ENCODE assay signal across 1 cellular context in the genomic region with DNA sequence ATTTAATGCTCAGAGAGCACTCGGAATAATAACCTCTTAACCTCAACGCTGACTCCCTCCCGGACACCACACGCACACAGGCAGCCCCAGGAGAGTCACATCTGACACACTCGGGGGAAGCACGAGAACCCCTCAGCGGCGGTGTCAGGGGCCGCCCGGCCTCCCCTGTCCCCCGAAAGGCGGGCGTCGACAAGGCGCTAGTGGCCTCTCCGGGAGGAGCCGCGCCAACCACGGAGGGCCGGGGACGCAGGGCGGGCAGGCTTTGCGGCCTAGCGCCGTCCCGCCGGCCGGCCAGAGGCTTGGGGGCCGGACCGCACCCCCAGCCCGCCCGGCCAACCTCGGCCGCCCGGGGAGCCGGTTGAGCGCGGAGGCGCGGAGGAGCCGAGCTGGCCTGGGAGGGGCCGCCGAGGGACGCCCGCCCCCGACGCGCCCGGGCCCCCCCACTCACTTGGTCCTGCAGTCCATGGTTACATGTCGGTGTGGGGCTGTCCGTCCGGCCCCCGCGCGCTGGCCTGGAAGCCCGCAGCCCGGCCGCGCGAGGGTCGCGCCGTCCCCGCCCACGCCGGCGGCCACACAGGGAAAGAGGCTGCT.
TF ChIP-seq lines count a peak whose summit lies in the region.

No MANE protein-coding gene starts in this region.

TF ChIP-seq in GM23338, 12 proteins besides CTCF, POLR2A, EP300 and RAD21 (continued from another document):
- TF ChIP-seq, protein P1, sequence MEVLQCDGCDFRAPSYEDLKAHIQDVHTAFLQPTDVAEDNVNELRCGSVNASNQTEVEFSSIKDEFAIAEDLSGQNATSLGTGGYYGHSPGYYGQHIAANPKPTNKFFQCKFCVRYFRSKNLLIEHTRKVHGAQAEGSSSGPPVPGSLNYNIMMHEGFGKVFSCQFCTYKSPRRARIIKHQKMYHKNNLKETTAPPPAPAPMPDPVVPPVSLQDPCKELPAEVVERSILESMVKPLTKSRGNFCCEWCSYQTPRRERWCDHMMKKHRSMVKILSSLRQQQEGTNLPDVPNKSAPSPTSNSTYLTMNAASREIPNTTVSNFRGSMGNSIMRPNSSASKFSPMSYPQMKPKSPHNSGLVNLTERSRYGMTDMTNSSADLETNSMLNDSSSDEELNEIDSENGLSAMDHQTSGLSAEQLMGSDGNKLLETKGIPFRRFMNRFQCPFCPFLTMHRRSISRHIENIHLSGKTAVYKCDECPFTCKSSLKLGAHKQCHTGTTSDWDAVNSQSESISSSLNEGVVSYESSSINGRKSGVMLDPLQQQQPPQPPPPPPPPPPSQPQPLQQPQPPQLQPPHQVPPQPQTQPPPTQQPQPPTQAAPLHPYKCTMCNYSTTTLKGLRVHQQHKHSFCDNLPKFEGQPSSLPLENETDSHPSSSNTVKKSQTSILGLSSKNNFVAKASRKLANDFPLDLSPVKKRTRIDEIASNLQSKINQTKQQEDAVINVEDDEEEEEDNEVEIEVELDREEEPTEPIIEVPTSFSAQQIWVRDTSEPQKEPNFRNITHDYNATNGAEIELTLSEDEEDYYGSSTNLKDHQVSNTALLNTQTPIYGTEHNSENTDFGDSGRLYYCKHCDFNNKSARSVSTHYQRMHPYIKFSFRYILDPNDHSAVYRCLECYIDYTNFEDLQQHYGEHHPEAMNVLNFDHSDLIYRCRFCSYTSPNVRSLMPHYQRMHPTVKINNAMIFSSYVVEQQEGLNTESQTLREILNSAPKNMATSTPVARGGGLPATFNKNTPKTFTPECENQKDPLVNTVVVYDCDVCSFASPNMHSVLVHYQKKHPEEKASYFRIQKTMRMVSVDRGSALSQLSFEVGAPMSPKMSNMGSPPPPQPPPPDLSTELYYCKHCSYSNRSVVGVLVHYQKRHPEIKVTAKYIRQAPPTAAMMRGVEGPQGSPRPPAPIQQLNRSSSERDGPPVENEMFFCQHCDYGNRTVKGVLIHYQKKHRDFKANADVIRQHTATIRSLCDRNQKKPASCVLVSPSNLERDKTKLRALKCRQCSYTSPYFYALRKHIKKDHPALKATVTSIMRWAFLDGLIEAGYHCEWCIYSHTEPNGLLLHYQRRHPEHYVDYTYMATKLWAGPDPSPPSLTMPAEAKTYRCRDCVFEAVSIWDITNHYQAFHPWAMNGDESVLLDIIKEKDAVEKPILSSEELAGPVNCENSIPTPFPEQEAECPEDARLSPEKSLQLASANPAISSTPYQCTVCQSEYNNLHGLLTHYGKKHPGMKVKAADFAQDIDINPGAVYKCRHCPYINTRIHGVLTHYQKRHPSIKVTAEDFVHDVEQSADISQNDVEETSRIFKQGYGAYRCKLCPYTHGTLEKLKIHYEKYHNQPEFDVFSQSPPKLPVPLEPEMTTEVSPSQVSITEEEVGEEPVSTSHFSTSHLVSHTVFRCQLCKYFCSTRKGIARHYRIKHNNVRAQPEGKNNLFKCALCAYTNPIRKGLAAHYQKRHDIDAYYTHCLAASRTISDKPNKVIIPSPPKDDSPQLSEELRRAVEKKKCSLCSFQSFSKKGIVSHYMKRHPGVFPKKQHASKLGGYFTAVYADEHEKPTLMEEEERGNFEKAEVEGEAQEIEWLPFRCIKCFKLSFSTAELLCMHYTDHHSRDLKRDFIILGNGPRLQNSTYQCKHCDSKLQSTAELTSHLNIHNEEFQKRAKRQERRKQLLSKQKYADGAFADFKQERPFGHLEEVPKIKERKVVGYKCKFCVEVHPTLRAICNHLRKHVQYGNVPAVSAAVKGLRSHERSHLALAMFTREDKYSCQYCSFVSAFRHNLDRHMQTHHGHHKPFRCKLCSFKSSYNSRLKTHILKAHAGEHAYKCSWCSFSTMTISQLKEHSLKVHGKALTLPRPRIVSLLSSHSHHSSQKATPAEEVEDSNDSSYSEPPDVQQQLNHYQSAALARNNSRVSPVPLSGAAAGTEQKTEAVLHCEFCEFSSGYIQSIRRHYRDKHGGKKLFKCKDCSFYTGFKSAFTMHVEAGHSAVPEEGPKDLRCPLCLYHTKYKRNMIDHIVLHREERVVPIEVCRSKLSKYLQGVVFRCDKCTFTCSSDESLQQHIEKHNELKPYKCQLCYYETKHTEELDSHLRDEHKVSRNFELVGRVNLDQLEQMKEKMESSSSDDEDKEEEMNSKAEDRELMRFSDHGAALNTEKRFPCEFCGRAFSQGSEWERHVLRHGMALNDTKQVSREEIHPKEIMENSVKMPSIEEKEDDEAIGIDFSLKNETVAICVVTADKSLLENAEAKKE (CRISPR knock-in tag; IDR thresholded peaks at IDR 0.05), result no peak
- no peak for TF ChIP-seq REST (IDR thresholded peaks at IDR 0.05; ENCODE audit: unreplicated experiment)
- no peak for TF ChIP-seq EZH2phosphoT487 (IDR thresholded peaks at IDR 0.05; ENCODE audit: unreplicated experiment)
- TF ChIP-seq EZH2 (IDR thresholded peaks at IDR 0.05; ENCODE audit: low read depth, unreplicated experiment), result no peak
- no peak for TF ChIP-seq CREB1 (CRISPR knock-in tag; IDR thresholded peaks at IDR 0.05; ENCODE audit: low read depth)
- TF ChIP-seq NANOG (IDR thresholded peaks at IDR 0.05; ENCODE audit: borderline replicate concordance), result no peak
- TF ChIP-seq POLR2AphosphoS5 (IDR thresholded peaks at IDR 0.05; ENCODE audit: low read depth), result no peak
- no peak for TF ChIP-seq JUNB (IDR thresholded peaks at IDR 0.05; ENCODE audit: unreplicated experiment)
- no peak for TF ChIP-seq STAT1 (IDR thresholded peaks at IDR 0.05; ENCODE audit: unreplicated experiment)
- TF ChIP-seq ZNF114 (CRISPR knock-in tag; IDR thresholded peaks at IDR 0.05), result no peak
TF ChIP-seq in GM23338: peak in this region for 0.
